Comparison of ENCODE assay signal across 16 cellular contexts in the genomic region with DNA sequence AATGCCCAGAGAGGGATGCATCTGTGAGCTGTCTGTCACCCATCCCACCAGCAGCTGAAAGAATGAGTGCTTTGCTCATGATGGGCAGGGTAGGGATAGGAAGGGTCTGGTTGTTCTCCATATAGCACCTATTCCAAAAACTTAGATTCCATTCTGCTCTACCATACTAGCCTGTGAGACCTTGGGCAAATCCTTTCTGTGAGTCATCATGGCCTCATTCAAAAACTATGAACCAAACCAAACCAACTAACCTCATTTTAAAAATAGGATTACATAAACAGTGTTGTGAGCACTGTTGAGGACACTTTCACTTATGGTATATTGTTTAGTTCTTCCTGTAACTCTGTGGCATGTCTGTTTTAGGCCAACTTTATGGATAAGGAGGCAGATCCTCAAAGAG. TPM values are rescaled to one million over a fixed set of nuclear protein-coding genes. Genes with fewer than 3 reads are reported as not detected.
DNase-seq lines count a peak whose midpoint lies in the region; TF ChIP-seq lines count a peak whose summit lies in the region.
"Had no signal": no experiment of that assay in that cellular context is flagged by ENCODE, and none has a peak within 500 bp of the region (broad histone marks: within the 10 kb centered on the region; RNA-seq: fewer than 3 reads in every experiment).

No MANE protein-coding gene starts in this region.

- H3K36me3 ChIP-seq in ascending aorta = no peaks in the 10 kb centered on the region

- no peak for TF ChIP-seq CTCF in cardiac fibroblast (IDR thresholded peaks at IDR 0.05; ENCODE audit: low read depth, low read length)
- TF ChIP-seq CTCF in ascending aorta (IDR thresholded peaks at IDR 0.05) = no peak

- no peak overlapping the region for H3K4me3 ChIP-seq in cardiac fibroblast (replicated peaks in 1 of 2; ENCODE audit: low read depth in 2 of 2, low read length in 2 of 2)
- no peak overlapping the region for H3K4me3 ChIP-seq in ascending aorta
- H3K4me3 ChIP-seq: SK-N-MC had no signal

- no peak overlapping the region for H3K27ac ChIP-seq in ascending aorta
- H3K27ac ChIP-seq: 22Rv1, KMS-11, parathyroid adenoma, SK-N-MC had no signal

- no peaks in the 10 kb centered on the region for H3K9me3 ChIP-seq in ascending aorta

- intact Hi-C loops in ascending aorta (cut with DNase I) = no loop called here

- no peaks in the 10 kb centered on the region for H3K4me1 ChIP-seq in ascending aorta
- H3K4me1 ChIP-seq: parathyroid adenoma had no signal

- no peaks in the 10 kb centered on the region for H3K27me3 ChIP-seq in ascending aorta

- DNase-seq in DMS53 (lab: John Stamatoyannopoulos, UW) = peak; percentile 14
- no peak for DNase-seq in DMS53 treated with DMSO at 0.1 percent for 48 hours (lab: John Stamatoyannopoulos, UW; ENCODE audit: unreplicated experiment)
- DNase-seq in MV-4-11 (lab: John Stamatoyannopoulos, UW) = peak; percentile 87
- DNase-seq in cardiac fibroblast (ENCODE audit: low read depth in 2 of 2) = peak; percentile 20 to 65
- DNase-seq in non-pigmented ciliary epithelial cell (ENCODE audit: low read depth) = peak; percentile 30
- DNase-seq in cerebellar cortex (ENCODE audit: low spot score) = no peak
- DNase-seq in NCI-H2107 treated with DMSO at 0.1 percent for 48 hours (lab: John Stamatoyannopoulos, UW; ENCODE audit: unreplicated experiment) = no peak
- no peak for DNase-seq in ascending aorta (ENCODE audit: low spot score in 2 of 2)
- DNase-seq: activated B cell treated with CpG ODN at 0.5 μM for 24 hours; COR-L47; NCI-H2029 treated with DMSO at 0.1 percent for 48 hours; stimulated activated CD4-positive, alpha-beta T cell treated with anti-CD3 and anti-CD28 coated beads, Interleukin-12 subunit alpha, Interleukin-12 subunit beta, amount 100 ng/mL, for 4 hours had no signal

RNA-seq across cellular contexts. Expression of a gene that starts 30.9 kb away (rescaled TPM):
- 211 TPM for total RNA-seq in ascending aorta

Comparison
In these comparisons a context has a peak if more than half of its experiments do, and no peak if none do; other contexts are left out.
1. DNase-seq: peak in DMS53 (single experiment), MV-4-11 (single experiment), cardiac fibroblast (2 of 2) and non-pigmented ciliary epithelial cell (single experiment); none in DMS53 treated with DMSO at 0.1 percent for 48 hours (single experiment), cerebellar cortex (single experiment), NCI-H2107 treated with DMSO at 0.1 percent for 48 hours (single experiment) and ascending aorta (0 of 2).